Comparison of ENCODE assay signal across 26 cellular contexts in the genomic region with DNA sequence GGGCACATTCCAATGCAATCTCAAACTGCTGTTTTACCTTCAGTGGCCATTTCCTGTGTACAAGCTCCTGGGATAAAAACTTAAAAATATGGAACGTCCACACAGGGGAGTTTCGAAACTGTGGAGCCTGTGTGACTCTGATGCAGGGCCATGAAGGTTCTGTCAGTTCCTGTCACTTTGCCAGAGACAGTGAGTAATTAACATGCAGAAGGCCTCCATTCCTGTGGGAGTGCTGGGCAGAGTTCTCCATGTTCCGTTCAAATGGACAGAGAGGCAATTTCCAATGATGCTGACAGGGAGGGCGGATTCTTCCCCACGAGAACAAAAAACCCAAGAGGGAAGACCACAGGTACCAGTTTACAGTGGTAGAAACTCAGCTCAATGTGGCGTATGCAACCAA. TPM values are rescaled to one million over a fixed set of nuclear protein-coding genes. Genes with fewer than 3 reads are reported as not detected.
DNase-seq lines count a peak whose midpoint lies in the region; ATAC-seq and TF ChIP-seq lines count a peak whose summit lies in the region.
"Had no signal": no experiment of that assay in that cellular context is flagged by ENCODE, and none has a peak within 500 bp of the region (broad histone marks: within the 10 kb centered on the region; RNA-seq: fewer than 3 reads in every experiment).

No MANE protein-coding gene starts in this region.

- no peak for TF ChIP-seq RAD21 in IMR-90 (IDR thresholded peaks at IDR 0.05; ENCODE audit: low read length)

- H3K56ac ChIP-seq in IMR-90 (ENCODE audit: extremely low read depth, insufficient read depth, low read length): no peak overlapping the region

- no peaks in the 10 kb centered on the region for H3K36me3 ChIP-seq in IMR-90 (ENCODE audit: control insufficient read depth, insufficient read depth, low read length)
- H3K36me3 ChIP-seq: heart right ventricle, upper lobe of left lung had no signal

- no peak overlapping the region for H2BK5ac ChIP-seq in IMR-90 (ENCODE audit: low read depth, low read length, poor library complexity, severe bottlenecking)

- no peaks in the 10 kb centered on the region for H3K9me3 ChIP-seq in IMR-90 (ENCODE audit: control insufficient read depth, insufficient read depth, low read length)
- H3K9me3 ChIP-seq: heart right ventricle, upper lobe of left lung had no signal

- H3K27ac ChIP-seq in IMR-90 (ENCODE audit: insufficient read depth, low read length): no peak overlapping the region
- H3K27ac ChIP-seq: epithelial cell of prostate, heart right ventricle, upper lobe of left lung, VCaP had no signal

- in situ Hi-C loops in IMR-90 (cut with MboI; ENCODE audit: low sequenced_read_pairs): no loop called here

- intact Hi-C loops in IMR-90 (cut with micrococcal nuclease): no loop called here

- no peak overlapping the region for H3K14ac ChIP-seq in IMR-90 (replicated peaks; ENCODE audit: low read depth, low read length)

- no peak overlapping the region for H2BK120ac ChIP-seq in IMR-90 (ENCODE audit: low read depth, low read length)

- CTCF ChIA-PET in IMR-90 (lab: Yijun Ruan, JAX): no interaction called here

- TF ChIP-seq CTCF in IMR-90 (conservative IDR thresholded peaks at IDR 0.05; ENCODE audit: low read depth, low read length): no peak
- no peak for TF ChIP-seq CTCF in foreskin fibroblast (IDR thresholded peaks at IDR 0.05; ENCODE audit: low read depth, low read length)

- no peak overlapping the region for H4K5ac ChIP-seq in IMR-90 (ENCODE audit: low read depth, low read length)

- no peaks in the 10 kb centered on the region for H4K20me1 ChIP-seq in IMR-90 (ENCODE audit: insufficient read depth, low read length)

- H4K8ac ChIP-seq in IMR-90 (ENCODE audit: low read depth in 2 of 2, low read length in 2 of 2): no peak overlapping the region

- no peak overlapping the region for H2AK5ac ChIP-seq in IMR-90 (ENCODE audit: low read depth, low read length)

- no peak overlapping the region for H3K9ac ChIP-seq in IMR-90 (ENCODE audit: low read depth, low read length)

- POLR2A ChIA-PET in IMR-90 (lab: Charles Lee; ENCODE audit: unreplicated experiment): interaction anchor here (0.6 kb wide), 1 partner anchor 101 kb away, joined by 3 read pairs; no protein-coding TSS in a partner anchor

- no peak overlapping the region for H2BK20ac ChIP-seq in IMR-90 (ENCODE audit: low read depth, low read length)

- no TSS peak for BruUV-seq in IMR-90 (replicated peaks; lab: Mats Ljungman, UMichigan)

- H3K4me3 ChIP-seq in IMR-90 (ENCODE audit: insufficient read depth, low read depth, low read length) (no peak overlapping the region), foreskin fibroblast (ENCODE audit: low read depth in 1 of 2, low read length in 2 of 2) (no peak overlapping the region)
- H3K4me3 ChIP-seq: heart right ventricle, lung, upper lobe of left lung had no signal

- no peak overlapping the region for H3K23ac ChIP-seq in IMR-90 (ENCODE audit: low read depth, low read length)

- WGBS in IMR-90 (ENCODE audit: extremely low coverage in 2 of 2, insufficient read length in 1 of 2), 2 experiments: 100% methylated on average over 2 of the region's 6 CpGs; no CpG with 5 or more reads in 1 of the 2 experiments

- H3K4ac ChIP-seq in IMR-90 (ENCODE audit: low read depth, low read length): no peak overlapping the region

- H3K27me3 ChIP-seq in IMR-90 (ENCODE audit: control insufficient read depth, insufficient read depth, low read length): no peaks in the 10 kb centered on the region
- H3K27me3 ChIP-seq: heart right ventricle, upper lobe of left lung had no signal

- H3K9me1 ChIP-seq in IMR-90 (ENCODE audit: insufficient read depth, low read length): no peaks in the 10 kb centered on the region

- peak; percentile 40 for DNase-seq in AG20443 (ENCODE audit: low spot score)
- DNase-seq in IMR-90: peak; percentile 41
- peak; percentile 38 for DNase-seq in astrocyte of the hippocampus (ENCODE audit: low read depth, low spot score)
- DNase-seq in foreskin fibroblast: peak; percentile 75 to 84
- no peak for DNase-seq in DMS153 (lab: John Stamatoyannopoulos, UW)
- no peak for DNase-seq in SIG-M5 treated with dmso at 0.1 percent for 504 hours (lab: John Stamatoyannopoulos, UW; ENCODE audit: unreplicated experiment)
- no peak for DNase-seq in NCI-H446 (lab: John Stamatoyannopoulos, UW)
- DNase-seq: activated CD4-positive, alpha-beta memory T cell treated with anti-CD3 and anti-CD28 coated beads, Interleukin-2, amount 10 ng/mL, durations not matched to agents 7 days and 5 days; activated naive CD4-positive, alpha-beta T cell treated with anti-CD3 and anti-CD28 coated beads, Interleukin-2, amount 10 ng/mL, durations not matched to agents 7 days and 5 days; activated T-cell treated with anti-CD3 and anti-CD28 coated beads, Interleukin-2, amount 50 U/mL, for 1 hour; dermis blood vessel endothelial cell; heart right ventricle; immature natural killer cell; MM.1S; NCI-H187 treated with DMSO at 0.1 percent for 48 hours; NCI-H345; right cardiac atrium; stimulated activated naive CD8-positive, alpha-beta T cell treated with anti-CD3 and anti-CD28 coated beads, Interleukin-15, Interleukin-2, amounts not matched to agents 100 U/mL and 50 U/mL, for 24 hours; upper lobe of left lung had no signal

- no peak overlapping the region for H4K91ac ChIP-seq in IMR-90 (ENCODE audit: insufficient read depth, low read depth, low read length)

- dilution Hi-C loops in IMR-90 (cut with HindIII; ENCODE audit: low sequenced_read_pairs, unreplicated experiment): no loop called here

- no peak overlapping the region for H3K4me2 ChIP-seq in IMR-90 (ENCODE audit: low read depth, low read length)

- peak overlapping the region; percentile 13 for H2AFZ ChIP-seq in IMR-90 (replicated peaks; ENCODE audit: low read length, poor library complexity)

- no peak overlapping the region for H2AK9ac ChIP-seq in IMR-90 (replicated peaks; ENCODE audit: low read depth, low read length, poor library complexity)

- TF ChIP-seq POLR2A in IMR-90 (IDR thresholded peaks at IDR 0.05; ENCODE audit: low read depth, low read length): no peak

- peaks cover 1% of the 10 kb centered on the region; the same call in 1 of the 2 replicates for H3K4me1 ChIP-seq in IMR-90 (ENCODE audit: control insufficient read depth, insufficient read depth, low read length)

- no peaks in the 10 kb centered on the region for H3K79me1 ChIP-seq in IMR-90 (ENCODE audit: low read depth in 1 of 2, low read length in 2 of 2)

- no peak overlapping the region for H2BK15ac ChIP-seq in IMR-90 (ENCODE audit: low read depth, low read length)

- no peak overlapping the region for H3K18ac ChIP-seq in IMR-90 (ENCODE audit: low read depth, low read length)

- ATAC-seq in IMR-90 (ENCODE audit: low read depth) (no peak), HG02642 (IDR thresholded peaks at IDR 0.05; ENCODE audit: poor library complexity, unreplicated experiment) (no peak)
- ATAC-seq: right cardiac atrium; Right ventricle myocardium inferior; stimulated activated naive CD8-positive, alpha-beta T cell treated with anti-CD3 and anti-CD28 coated beads, Interleukin-15, Interleukin-2, amounts not matched to agents 100 U/mL and 50 U/mL, for 24 hours had no signal

TF ChIP-seq in IMR-90, 13 proteins besides CTCF, POLR2A, EP300 and RAD21:
- TF ChIP-seq RCOR1 (IDR thresholded peaks at IDR 0.05; ENCODE audit: insufficient replicate concordance, low read length) (no peak), SMC3 (IDR thresholded peaks at IDR 0.05; ENCODE audit: low read depth, low read length) (no peak), CEBPB (IDR thresholded peaks at IDR 0.05; ENCODE audit: low read depth, low read length) (no peak), NFE2L2 (IDR thresholded peaks at IDR 0.05; ENCODE audit: low read depth, low read length) (no peak), BHLHE40 (IDR thresholded peaks at IDR 0.05; ENCODE audit: low read depth, low read length) (no peak), FOS (IDR thresholded peaks at IDR 0.05; ENCODE audit: low read depth, low read length) (no peak), MAFK (IDR thresholded peaks at IDR 0.05; ENCODE audit: low read depth, low read length) (no peak), RFX5 (IDR thresholded peaks at IDR 0.05; ENCODE audit: low read depth, low read length) (no peak)
- TF ChIP-seq, protein P1, sequence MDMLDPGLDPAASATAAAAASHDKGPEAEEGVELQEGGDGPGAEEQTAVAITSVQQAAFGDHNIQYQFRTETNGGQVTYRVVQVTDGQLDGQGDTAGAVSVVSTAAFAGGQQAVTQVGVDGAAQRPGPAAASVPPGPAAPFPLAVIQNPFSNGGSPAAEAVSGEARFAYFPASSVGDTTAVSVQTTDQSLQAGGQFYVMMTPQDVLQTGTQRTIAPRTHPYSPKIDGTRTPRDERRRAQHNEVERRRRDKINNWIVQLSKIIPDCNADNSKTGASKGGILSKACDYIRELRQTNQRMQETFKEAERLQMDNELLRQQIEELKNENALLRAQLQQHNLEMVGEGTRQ (IDR thresholded peaks at IDR 0.05; ENCODE audit: low read depth, low read length): no peak
TF ChIP-seq in IMR-90: peak in this region for 0.

RNA-seq across cellular contexts. Expression of a gene that starts 24.4 kb away (rescaled TPM):
- total RNA-seq in IMR-90 (2012; rRNA removed): not detected in 2 replicates
- polyA plus RNA-seq in IMR-90 (2012; rRNA removed): not detected in 2 replicates
- polyA plus RNA-seq in IMR-90 (2012; cell fraction: cytosol; rRNA removed): not detected in 2 replicates
- not detected in 2 replicates for polyA plus RNA-seq in IMR-90 (2012; cell fraction: nucleus; rRNA removed; ENCODE audit: low replicate concordance)
- total RNA-seq: activated CD4-positive, alpha-beta memory T cell treated with anti-CD3 and anti-CD28 coated beads, Interleukin-2, amount 10 ng/mL, durations not matched to agents 7 days and 5 days; dermis blood vessel endothelial cell; lung; omental fat pad; right cardiac atrium; Right ventricle myocardium inferior; T-helper 1 cell treated with Interleukin-12 subunit alpha and Interleukin-12 subunit beta and Interleukin-4 antibody, amounts not matched to agents 30 ng/mL and 1 ng/mL, for 36 hours had no signal
- polyA plus RNA-seq: heart right ventricle, lung, right cardiac atrium had no signal

RNA-seq across cellular contexts. Expression of a gene that starts 37.8 kb away (rescaled TPM):
- 8.4 and 8.6 TPM in 2 replicates for total RNA-seq in IMR-90 (2012; rRNA removed)
- 20.2 and 25.7 TPM in 2 replicates for polyA plus RNA-seq in IMR-90 (2012; rRNA removed)
- polyA plus RNA-seq in IMR-90 (2012; cell fraction: cytosol; rRNA removed): 7.1 and 20.6 TPM in 2 replicates
- polyA plus RNA-seq in IMR-90 (2012; cell fraction: nucleus; rRNA removed; ENCODE audit: low replicate concordance): 7.3 and 27.0 TPM in 2 replicates
- total RNA-seq: activated CD4-positive, alpha-beta memory T cell treated with anti-CD3 and anti-CD28 coated beads, Interleukin-2, amount 10 ng/mL, durations not matched to agents 7 days and 5 days had no signal
- polyA plus RNA-seq: immature natural killer cell had no signal

Comparison
In these comparisons a context has a peak if more than half of its experiments do, and no peak if none do; other contexts are left out.
1. DNase-seq: peak in AG20443 (single experiment), IMR-90 (single experiment), astrocyte of the hippocampus (single experiment) and foreskin fibroblast (2 of 2); none in DMS153 (single experiment), SIG-M5 treated with dmso at 0.1 percent for 504 hours (single experiment) and NCI-H446 (0 of 2).